ENCODE assay signal across 10 cellular contexts in the genomic region with DNA sequence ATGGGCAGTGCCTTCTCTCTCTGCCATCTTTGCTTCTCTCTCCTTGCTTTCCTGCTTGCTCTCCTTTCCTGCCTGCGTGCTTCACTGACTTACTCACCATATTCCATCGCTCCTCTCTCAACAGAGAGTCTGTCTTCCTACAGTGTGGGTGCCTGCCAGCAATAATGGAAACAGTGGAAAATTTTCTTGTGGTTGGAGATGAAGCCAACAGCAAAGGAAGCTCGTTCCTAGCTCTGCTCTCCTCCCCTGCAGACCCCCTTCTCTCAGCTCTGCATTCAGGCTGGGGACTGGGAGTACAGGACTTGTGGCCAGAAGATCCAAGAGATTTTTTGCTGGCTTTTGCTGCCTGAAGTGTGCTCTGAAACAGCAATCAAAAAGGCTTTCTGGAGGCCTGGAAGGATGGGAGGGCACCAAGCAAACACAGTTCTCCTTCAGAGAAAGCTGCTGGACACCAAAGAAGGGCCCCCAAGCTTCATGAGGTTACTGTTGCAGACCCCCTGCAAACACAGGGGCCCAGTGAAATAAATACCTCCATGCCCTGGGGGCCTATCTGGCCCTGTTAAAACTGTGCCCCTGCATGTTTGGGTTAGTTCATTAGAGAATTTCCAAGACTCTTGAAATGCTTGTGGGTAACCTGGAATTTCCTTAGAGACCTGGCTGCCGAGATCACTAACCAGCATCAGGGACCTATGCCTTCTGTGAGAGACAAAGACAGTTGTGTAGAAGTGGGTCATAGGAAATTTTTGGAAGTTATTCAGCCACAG.
A peak's percentile ranks its signal among the peaks of the same experiment; 100 is the strongest.
DNase-seq lines count a peak whose midpoint lies in the region; ATAC-seq and TF ChIP-seq lines count a peak whose summit lies in the region.
"Had no signal": no experiment of that assay in that cellular context is flagged by ENCODE, and none has a peak within 500 bp of the region (broad histone marks: within the 10 kb centered on the region; RNA-seq: fewer than 3 reads in every experiment).

No MANE protein-coding gene starts in this region.

- peaks cover 3% of the 10 kb centered on the region for H3K4me1 ChIP-seq in mucosa of descending colon (ENCODE audit: low read depth)
- H3K4me1 ChIP-seq in tibial artery: peaks cover 0 to 13% (median 9%) of the 10 kb centered on the region in 4 donors

- ATAC-seq in mucosa of descending colon: no peak

- H3K9me3 ChIP-seq in mucosa of descending colon (no peaks in the 10 kb centered on the region), tibial artery (no peaks in the 10 kb centered on the region)

- H3K4me3 ChIP-seq in foreskin fibroblast (ENCODE audit: low read depth in 1 of 2, low read length in 2 of 2): no peak overlapping the region
- no peak overlapping the region for H3K4me3 ChIP-seq in skeletal muscle cell (ENCODE audit: low read depth, low read length)
- no peak overlapping the region for H3K4me3 ChIP-seq in mucosa of descending colon
- H3K4me3 ChIP-seq in tibial artery: no peak overlapping the region

- H3K27ac ChIP-seq in tibial artery: no peak overlapping the region

- no peak for TF ChIP-seq CTCF in foreskin fibroblast (IDR thresholded peaks at IDR 0.05; ENCODE audit: low read depth, low read length)
- no peak for TF ChIP-seq CTCF in mucosa of descending colon (IDR thresholded peaks at IDR 0.05)
- TF ChIP-seq CTCF in tibial artery (IDR thresholded peaks at IDR 0.05): no peak

- H3K36me3 ChIP-seq in mucosa of descending colon (ENCODE audit: low read depth): no peaks in the 10 kb centered on the region
- H3K36me3 ChIP-seq in tibial artery: no peaks in the 10 kb centered on the region

- intact Hi-C loops in mucosa of descending colon (cut with DNase I, micrococcal nuclease) (no loop called here), tibial artery (cut with DNase I; ENCODE audit: low total_unique reads) (no loop called here)

- no peaks in the 10 kb centered on the region for H3K27me3 ChIP-seq in tibial artery

- DNase-seq in GOT3 (lab: John Stamatoyannopoulos, UW) (peak; percentile 34), amniotic epithelial cell (ENCODE audit: low read depth) (peak; percentile 94), foreskin fibroblast (peak; percentile 47 to 69), skeletal muscle cell (ENCODE audit: low read depth) (peak; percentile 92), anterior cingulate cortex (lab: John Stamatoyannopoulos, UW) (no peak), mucosa of descending colon (no peak), tibial artery (no peak), NCI-H2081 treated with DMSO at 0.1 percent for 48 hours (lab: John Stamatoyannopoulos, UW) (no peak)
- DNase-seq: activated CD4-positive, CD25-positive, alpha-beta regulatory T cell; cortex of kidney had no signal

Comparison
In these comparisons a context has a peak if more than half of its experiments do, and no peak if none do; other contexts are left out.
1. DNase-seq: peak in GOT3 (single experiment), amniotic epithelial cell (single experiment), foreskin fibroblast (2 of 2) and skeletal muscle cell (single experiment); none in anterior cingulate cortex (0 of 58), mucosa of descending colon (0 of 3), tibial artery (0 of 2) and NCI-H2081 treated with DMSO at 0.1 percent for 48 hours (single experiment).